In genomic region chr22:38163844-38164577, GRCh38 we compare ENCODE assay signal across 15 cellular contexts. TPM values are rescaled to one million over a fixed set of nuclear protein-coding genes. Genes with fewer than 3 reads are reported as not detected.
DNase-seq lines count a peak whose midpoint lies in the region; ATAC-seq and TF ChIP-seq lines count a peak whose summit lies in the region.
"Had no signal": no experiment of that assay in that cellular context is flagged by ENCODE, and none has a peak within 500 bp of the region (broad histone marks: within the 10 kb centered on the region; RNA-seq: fewer than 3 reads in every experiment).

No MANE protein-coding gene starts in this region.

- H3K4ac ChIP-seq in neuronal stem cell (ENCODE audit: low read length): no peak overlapping the region

- no peak overlapping the region for H3K9ac ChIP-seq in neuronal stem cell (ENCODE audit: low read depth, low read length, poor library complexity)

- H3K4me3 Mint-ChIP-seq in Caco-2 (ENCODE audit: unreplicated experiment) (peak overlapping the region; percentile 18), immature natural killer cell (peak overlapping the region in 1 of 5 donors; percentile 44)
- H3K4me3 Mint-ChIP-seq: activated CD8-positive, alpha-beta memory T cell treated with anti-CD3 and anti-CD28 coated beads, Interleukin-2, amount 10 ng/mL, durations not matched to agents 7 days and 5 days; activated naive CD8-positive, alpha-beta T cell; CD4-positive, alpha-beta memory T cell had no signal

- H3K4me3 ChIP-seq in Caco-2 (ENCODE audit: low read depth, low read length): no peak overlapping the region
- no peak overlapping the region for H3K4me3 ChIP-seq in WERI-Rb-1 (ENCODE audit: low read depth, low read length)
- H3K4me3 ChIP-seq in neuronal stem cell (ENCODE audit: low read length in 2 of 2): no peak overlapping the region
- H3K4me3 ChIP-seq in gastrocnemius medialis: no peak overlapping the region
- H3K4me3 ChIP-seq: esophagus squamous epithelium had no signal

- H3K27ac ChIP-seq in WERI-Rb-1 (peak overlapping the region; percentile 33; the same call in 1 of the 2 replicates), neuronal stem cell (replicated peaks; ENCODE audit: low read length) (no peak overlapping the region), gastrocnemius medialis (peak overlapping the region in 1 of 4 donors; percentile 97)

- POLR2A ChIA-PET in Caco-2 (lab: Charles Lee): interaction anchor here (0.5 to 1.0 kb wide), 3 partner anchors 18 to 38 kb away, joined by 3 to 4 read pairs (median 3); partner anchors contain the start of gene MAFF

- no peak overlapping the region for H2BK120ac ChIP-seq in neuronal stem cell (ENCODE audit: low read depth, low read length)

- no peak overlapping the region for H2AFZ ChIP-seq in neuronal stem cell (ENCODE audit: low read length)

- no peak overlapping the region for H2BK12ac ChIP-seq in neuronal stem cell (ENCODE audit: low read length)

- CTCF ChIA-PET in Caco-2 (lab: Charles Lee): no interaction called here

- intact Hi-C loops in Caco-2 (cut with micrococcal nuclease; ENCODE audit: unreplicated experiment) (loop anchor here (1.0 kb wide), 1 partner anchor 14 kb away; no protein-coding TSS in a partner anchor), gastrocnemius medialis (cut with DNase I; ENCODE audit: low total_unique reads) (no loop called here)

- TF ChIP-seq CTCF in Caco-2 (IDR thresholded peaks at IDR 0.05; ENCODE audit: insufficient read depth in 1 of 2, low read depth in 1 of 2, low read length in 1 of 2, severe bottlenecking in 1 of 2, unreplicated experiment in 1 of 2): no peak
- no peak for TF ChIP-seq CTCF in WERI-Rb-1 (IDR thresholded peaks at IDR 0.05; ENCODE audit: low read depth, low read length)
- no peak for TF ChIP-seq CTCF in gastrocnemius medialis (IDR thresholded peaks at IDR 0.05 in 4 of 5, conservative IDR thresholded peaks at IDR 0.05 in 1 of 5)

- H2BK5ac ChIP-seq in neuronal stem cell (ENCODE audit: low read length): peak overlapping the region; percentile 53

- TF ChIP-seq POLR2A in gastrocnemius medialis (IDR thresholded peaks at IDR 0.05): no peak

- H4K8ac ChIP-seq in neuronal stem cell (ENCODE audit: low read depth, low read length): no peak overlapping the region

- H3K27ac Mint-ChIP-seq in Caco-2 (ENCODE audit: unreplicated experiment) (peak overlapping the region; percentile 73), immature natural killer cell (peak overlapping the region in 4 of 6 donors; percentile 49 to 76 (median 56))
- H3K27ac Mint-ChIP-seq: activated CD8-positive, alpha-beta memory T cell treated with anti-CD3 and anti-CD28 coated beads, Interleukin-2, amount 10 ng/mL, durations not matched to agents 7 days and 5 days; activated naive CD8-positive, alpha-beta T cell had no signal

- no peak overlapping the region for H3K14ac ChIP-seq in neuronal stem cell (ENCODE audit: low read length)

- no peak overlapping the region for H3K18ac ChIP-seq in neuronal stem cell (ENCODE audit: low read length)

- no peak overlapping the region for H2AK5ac ChIP-seq in neuronal stem cell (ENCODE audit: low read depth, low read length)

- no TSS peak for BruUV-seq in Caco-2 (replicated peaks; lab: Mats Ljungman, UMichigan)

- H3K27me3 Mint-ChIP-seq in Caco-2 (ENCODE audit: insufficient read depth, unreplicated experiment): no peaks in the 10 kb centered on the region
- peaks cover 0 to 3% (median 0%) of the 10 kb centered on the region in 3 donors for H3K27me3 Mint-ChIP-seq in immature natural killer cell (ENCODE audit: low read depth in 3 of 3)
- H3K27me3 Mint-ChIP-seq: activated CD8-positive, alpha-beta memory T cell treated with anti-CD3 and anti-CD28 coated beads, Interleukin-2, amount 10 ng/mL, durations not matched to agents 7 days and 5 days; activated naive CD8-positive, alpha-beta T cell; CD4-positive, alpha-beta memory T cell had no signal

- DNase-seq in Caco-2: peak; percentile 68 to 84
- DNase-seq in WERI-Rb-1: no peak
- DNase-seq in immature natural killer cell: no peak
- DNase-seq in neuronal stem cell (ENCODE audit: low spot score): no peak
- DNase-seq in SW 1271 (lab: John Stamatoyannopoulos, UW): no peak
- no peak for DNase-seq in NCI-H526 treated with DMSO at 0.1 percent for 48 hours (lab: John Stamatoyannopoulos, UW)
- no peak for DNase-seq in gastrocnemius medialis
- no peak for DNase-seq in occipital lobe (lab: John Stamatoyannopoulos, UW)
- DNase-seq: activated CD8-positive, alpha-beta memory T cell treated with anti-CD3 and anti-CD28 coated beads, Interleukin-2, amount 10 ng/mL, durations not matched to agents 7 days and 5 days; CD4-positive, alpha-beta memory T cell; esophagus squamous epithelium; NCI-H1092 treated with DMSO at 0.1 percent for 48 hours had no signal

- H3K36me3 Mint-ChIP-seq in Caco-2 (ENCODE audit: insufficient read depth, unreplicated experiment): peaks cover 10% of the 10 kb centered on the region
- peaks cover 11 to 27% (median 24%) of the 10 kb centered on the region in 3 donors for H3K36me3 Mint-ChIP-seq in immature natural killer cell

- H3K9me3 ChIP-seq in Caco-2 (no peaks in the 10 kb centered on the region), WERI-Rb-1 (ENCODE audit: severe bottlenecking) (peaks cover 8% of the 10 kb centered on the region), neuronal stem cell (replicated peaks in 1 of 2; ENCODE audit: control insufficient read depth in 2 of 2, insufficient read depth in 1 of 2, low read depth in 1 of 2, low read length in 2 of 2) (no peaks in the 10 kb centered on the region), gastrocnemius medialis (no peaks in the 10 kb centered on the region)
- H3K9me3 ChIP-seq: esophagus squamous epithelium had no signal

- H3K36me3 ChIP-seq in Caco-2 (ENCODE audit: control insufficient read depth, insufficient read depth, low read length) (no peaks in the 10 kb centered on the region; the same call in 1 of the 2 replicates), WERI-Rb-1 (peaks cover 11% of the 10 kb centered on the region), neuronal stem cell (replicated peaks in 1 of 2; ENCODE audit: control insufficient read depth in 2 of 2, insufficient read depth in 2 of 2, low read length in 2 of 2) (peaks cover 3 to 7% of the 10 kb centered on the region in 2 donors), gastrocnemius medialis (peaks cover 0 to 6% of the 10 kb centered on the region in 2 donors)

- H3K27me3 ChIP-seq in Caco-2 (replicated peaks; ENCODE audit: control insufficient read depth, insufficient read depth, low read length) (no peaks in the 10 kb centered on the region), WERI-Rb-1 (ENCODE audit: insufficient read depth, low read depth, severe bottlenecking) (no peaks in the 10 kb centered on the region), neuronal stem cell (ENCODE audit: control insufficient read depth in 3 of 3, insufficient read depth in 3 of 3, low read depth in 1 of 3, low read length in 3 of 3) (no peaks in the 10 kb centered on the region), gastrocnemius medialis (no peaks in the 10 kb centered on the region)
- H3K27me3 ChIP-seq: esophagus squamous epithelium had no signal

- H3K4me1 ChIP-seq in Caco-2 (peaks cover 31% of the 10 kb centered on the region), neuronal stem cell (ENCODE audit: control insufficient read depth in 2 of 2, insufficient read depth in 1 of 2, low read depth in 1 of 2, low read length in 2 of 2) (peaks cover 0 to 4% of the 10 kb centered on the region in 2 donors), gastrocnemius medialis (peaks cover 14 to 19% of the 10 kb centered on the region in 2 donors)

- in situ Hi-C loops in gastrocnemius medialis (cut with MboI; ENCODE audit: low sequenced_read_pairs in 4 of 4): loop anchor here in 1 of 4 donors (10.0 kb wide), 1 partner anchor 49 kb away; the partner anchor contains the start of gene BAIAP2L2

- no peaks in the 10 kb centered on the region for H3K9me3 Mint-ChIP-seq in Caco-2 (ENCODE audit: unreplicated experiment)
- no peaks in the 10 kb centered on the region for H3K9me3 Mint-ChIP-seq in immature natural killer cell
- H3K9me3 Mint-ChIP-seq: CD4-positive, alpha-beta memory T cell had no signal

- no peak overlapping the region for H2BK15ac ChIP-seq in neuronal stem cell (ENCODE audit: low read length)

- H3K4me2 ChIP-seq in neuronal stem cell (ENCODE audit: insufficient read depth, low read length, poor library complexity, severe bottlenecking): no peak overlapping the region

- no peak for ATAC-seq in gastrocnemius medialis
- ATAC-seq: activated CD8-positive, alpha-beta memory T cell treated with anti-CD3 and anti-CD28 coated beads, Interleukin-2, amount 10 ng/mL, durations not matched to agents 7 days and 5 days had no signal

- peaks cover 3% of the 10 kb centered on the region for H3K79me1 ChIP-seq in neuronal stem cell (ENCODE audit: low read depth, low read length)

- WGBS in neuronal stem cell (ENCODE audit: extremely low coverage in 2 of 2, insufficient read length in 2 of 2, insufficient replicate concordance in 1 of 2), 2 donors: no CpG with 5 or more reads among the region's 14 CpGs

- no peak overlapping the region for H4K91ac ChIP-seq in neuronal stem cell (ENCODE audit: low read depth, low read length, poor library complexity)

- no peak overlapping the region for H3K23ac ChIP-seq in neuronal stem cell (ENCODE audit: low read depth, low read length, poor library complexity)

- H3K4me1 Mint-ChIP-seq in Caco-2 (ENCODE audit: low read depth, unreplicated experiment) (peaks cover 21% of the 10 kb centered on the region), immature natural killer cell (peaks cover 24 to 31% of the 10 kb centered on the region in 2 donors)

RNA-seq across cellular contexts. Expression of gene PLA2G6, which starts 17.6 kb away (rescaled TPM):
- total RNA-seq in Caco-2 (2022) (18.7 and 19.2 TPM in 2 replicates), gastrocnemius medialis (10 to 100 TPM in 2 of 4 donors, 1 to 10 TPM in 2; 9.1 to 19.5 (median 12.1) TPM), occipital lobe (15.8 TPM)
- polyA plus RNA-seq in immature natural killer cell: 10 to 100 TPM in 1 of 3 donors, 1 to 10 TPM in 2; 3.3 to 11.4 (median 4.2) TPM
- 10.9 TPM for polyA plus RNA-seq in neuronal stem cell (2013, experiment 1 of 2)
- 11.4 TPM for polyA plus RNA-seq in neuronal stem cell (2013, experiment 2 of 2)

RNA-seq across cellular contexts. Expression of gene MAFF, which starts 37.8 kb away (rescaled TPM):
- total RNA-seq in Caco-2 (2022) (6.8 and 9.0 TPM in 2 replicates), gastrocnemius medialis (100 to 1,000 TPM in 1 of 4 donors, 10 to 100 TPM in 3; 19.3 to 448 (median 33.4) TPM), occipital lobe (3.1 TPM)
- 10 to 100 TPM in 2 of 3 donors, 1 to 10 TPM in 1; 8.1 to 20.8 (median 15.2) TPM for polyA plus RNA-seq in immature natural killer cell
- 4.0 TPM for polyA plus RNA-seq in neuronal stem cell (2013, experiment 1 of 2)
- polyA plus RNA-seq in neuronal stem cell (2013, experiment 2 of 2): 4.3 TPM

RNA-seq across cellular contexts. Expression of gene BAIAP2L2, which starts 53.5 kb away (rescaled TPM):
- total RNA-seq in Caco-2 (2022) (4.4 and 4.9 TPM in 2 replicates), gastrocnemius medialis (1 to 10 TPM in 1 of 4 donors, under 1 TPM in 2, not detected in 1; 0.16 to 1.7 (median 0.72) TPM), occipital lobe (not detected)
- under 1 TPM in 1 of 3 donors, not detected in 2; 0.21 TPM for polyA plus RNA-seq in immature natural killer cell
- 4.8 TPM for polyA plus RNA-seq in neuronal stem cell (2013, experiment 1 of 2)
- 4.5 TPM for polyA plus RNA-seq in neuronal stem cell (2013, experiment 2 of 2)
- total RNA-seq: cerebellum, NCI-H460 had no signal
- polyA plus RNA-seq: CD4-positive, alpha-beta memory T cell had no signal

Comparison
In these comparisons a context has a peak if more than half of its experiments do, and no peak if none do; other contexts are left out.
1. DNase-seq: peak in Caco-2 (2 of 2); none in WERI-Rb-1 (single experiment), immature natural killer cell (0 of 3), neuronal stem cell (single experiment), SW 1271 (0 of 2), NCI-H526 treated with DMSO at 0.1 percent for 48 hours (single experiment), gastrocnemius medialis (0 of 2) and occipital lobe (single experiment).